In genomic region chr18:72820571-72820970, GRCh38 we compare ENCODE assay signal across 21 cellular contexts. TPM values are rescaled to one million over a fixed set of nuclear protein-coding genes. Genes with fewer than 3 reads are reported as not detected.
A peak's percentile ranks its signal among the peaks of the same experiment; 100 is the strongest.
DNase-seq lines count a peak whose midpoint lies in the region; ATAC-seq and TF ChIP-seq lines count a peak whose summit lies in the region.
"Had no signal": no experiment of that assay in that cellular context is flagged by ENCODE, and none has a peak within 500 bp of the region (broad histone marks: within the 10 kb centered on the region; RNA-seq: fewer than 3 reads in every experiment).

No MANE protein-coding gene starts in this region.

- H3K4me3 Mint-ChIP-seq in MCF 10A (ENCODE audit: unreplicated experiment) (no peak overlapping the region), WTC11 (no peak overlapping the region), nephron progenitor cell (no peak overlapping the region)
- H3K4me3 Mint-ChIP-seq: CD14-positive monocyte; CD4-positive, alpha-beta T cell; CD8-positive, alpha-beta memory T cell had no signal

- H3K36me3 Mint-ChIP-seq in MCF 10A (ENCODE audit: insufficient read depth, unreplicated experiment) (no peaks in the 10 kb centered on the region), WTC11 (no peaks in the 10 kb centered on the region; the same call in 1 of the 2 replicates), nephron progenitor cell (ENCODE audit: low read depth) (no peaks in the 10 kb centered on the region)
- H3K36me3 Mint-ChIP-seq: CD14-positive monocyte; CD8-positive, alpha-beta memory T cell had no signal

- no peak overlapping the region for H3K27ac ChIP-seq in breast epithelium
- H3K27ac ChIP-seq: 22Rv1; BLaER1 treated with 17β-estradiol and CSF1 and Interleukin-3, amounts not matched to agents 10 nM and 100 nM; GM23248 had no signal

- no peaks in the 10 kb centered on the region for H3K9me3 Mint-ChIP-seq in MCF 10A (ENCODE audit: unreplicated experiment)
- no peaks in the 10 kb centered on the region for H3K9me3 Mint-ChIP-seq in WTC11
- H3K9me3 Mint-ChIP-seq in nephron progenitor cell, result no peaks in the 10 kb centered on the region

- H3K4me1 ChIP-seq in breast epithelium, result no peaks in the 10 kb centered on the region
- H3K4me1 ChIP-seq: BE2C; BLaER1 treated with 17β-estradiol and CSF1 and Interleukin-3, amounts not matched to agents 10 nM and 100 nM had no signal

- intact Hi-C loops in MCF 10A (cut with micrococcal nuclease) (no loop called here), breast epithelium (cut with DNase I; ENCODE audit: low total_unique reads) (no loop called here)

- no peak for ATAC-seq in WTC11
- ATAC-seq in HG03135 (IDR thresholded peaks at IDR 0.05; ENCODE audit: unreplicated experiment), result no peak

- POLR2A ChIA-PET in MCF 10A (lab: Yijun Ruan, JAX) (no interaction called here), WTC11 (lab: Charles Lee) (no interaction called here)

- H3K9me3 ChIP-seq in breast epithelium, result peaks cover 0 to 4% of the 10 kb centered on the region in 2 donors
- H3K9me3 ChIP-seq: BE2C; BLaER1 treated with 17β-estradiol and CSF1 and Interleukin-3, amounts not matched to agents 10 nM and 100 nM had no signal

- no peaks in the 10 kb centered on the region for H3K36me3 ChIP-seq in breast epithelium
- H3K36me3 ChIP-seq: BE2C; BLaER1 treated with 17β-estradiol and CSF1 and Interleukin-3, amounts not matched to agents 10 nM and 100 nM had no signal

- no peak for TF ChIP-seq POLR2A in breast epithelium (IDR thresholded peaks at IDR 0.05)

- DNase-seq in MCF 10A (ENCODE audit: unreplicated experiment) (peak; percentile 25), breast epithelium (ENCODE audit: low spot score in 2 of 2) (no peak), WTC11 (ENCODE audit: low spot score) (no peak), epithelial cell of esophagus (ENCODE audit: low read depth) (peak; percentile 72), nephron progenitor cell (no peak), AML-193 (lab: John Stamatoyannopoulos, UW) (no peak), DMS 273 (lab: John Stamatoyannopoulos, UW; ENCODE audit: unreplicated experiment) (no peak)
- DNase-seq: BE2C; CD4-positive, alpha-beta T cell; CD8-positive, alpha-beta memory T cell; DMS53; DMS79 treated with DMSO at 0.1 percent for 48 hours; GF-D8; GM23248; H7; HCEC 1CT had no signal

- TF ChIP-seq CTCF in MCF 10A (IDR thresholded peaks at IDR 0.05; ENCODE audit: unreplicated experiment) (no peak), breast epithelium (IDR thresholded peaks at IDR 0.05) (no peak), WTC11 (IDR thresholded peaks at IDR 0.05) (no peak), epithelial cell of esophagus (IDR thresholded peaks at IDR 0.05; ENCODE audit: insufficient read depth, low read depth, low read length, missing control alignments) (no peak), nephron progenitor cell (IDR thresholded peaks at IDR 0.05) (no peak)

- H3K27ac Mint-ChIP-seq in MCF 10A (ENCODE audit: low read depth, unreplicated experiment) (no peak overlapping the region), WTC11 (peak overlapping the region; percentile 33; the same call in 1 of the 2 replicates), nephron progenitor cell (peak overlapping the region; percentile 32)
- H3K27ac Mint-ChIP-seq: CD14-positive monocyte; CD4-positive, alpha-beta T cell; CD8-positive, alpha-beta memory T cell had no signal

- H3K27me3 Mint-ChIP-seq in MCF 10A (ENCODE audit: insufficient read depth, unreplicated experiment) (no peaks in the 10 kb centered on the region), WTC11 (ENCODE audit: low read depth) (no peaks in the 10 kb centered on the region), nephron progenitor cell (ENCODE audit: low read depth, poor library complexity) (peaks cover 5% of the 10 kb centered on the region)
- H3K27me3 Mint-ChIP-seq: CD4-positive, alpha-beta T cell; CD8-positive, alpha-beta memory T cell had no signal

- H3K27me3 ChIP-seq in breast epithelium, result no peaks in the 10 kb centered on the region
- H3K27me3 ChIP-seq: BE2C; BLaER1 treated with 17β-estradiol and CSF1 and Interleukin-3, amounts not matched to agents 10 nM and 100 nM had no signal

- BruUV-seq in MCF 10A (replicated peaks; lab: Mats Ljungman, UMichigan), result no TSS peak

- CTCF ChIA-PET in MCF 10A (lab: Yijun Ruan, JAX) (interaction anchor here (0.7 to 1.0 kb wide), 4 partner anchors 27 to 1023 kb away, joined by 3 to 4 read pairs (median 3); no protein-coding TSS in a partner anchor), WTC11 (lab: Charles Lee) (no interaction called here)

- H3K4me3 ChIP-seq in breast epithelium, result no peak overlapping the region
- no peak overlapping the region for H3K4me3 ChIP-seq in epithelial cell of esophagus (ENCODE audit: low read length)
- H3K4me3 ChIP-seq: BLaER1 treated with 17β-estradiol and CSF1 and Interleukin-3, amounts not matched to agents 10 nM and 100 nM; GM23248 had no signal

- H3K4me1 Mint-ChIP-seq in MCF 10A (ENCODE audit: insufficient read depth, unreplicated experiment) (peaks cover 7% of the 10 kb centered on the region), WTC11 (peaks cover 19% of the 10 kb centered on the region), nephron progenitor cell (no peaks in the 10 kb centered on the region)
- H3K4me1 Mint-ChIP-seq: CD14-positive monocyte; CD8-positive, alpha-beta memory T cell had no signal

TF ChIP-seq in WTC11, 78 proteins besides CTCF, POLR2A, EP300 and RAD21:
- TF ChIP-seq CREB1 (CRISPR knock-in tag; IDR thresholded peaks at IDR 0.05), result no peak

RNA-seq across cellular contexts. Expression of gene NETO1, which starts 47.2 kb away (rescaled TPM):
- total RNA-seq in MCF 10A (2022) (0.82 TPM in 1 of 2 replicates, not detected in the other), breast epithelium (under 1 TPM in 2 of 3 donors, not detected in 1; 0.32 to 0.33 TPM), WTC11 (2021) (30.0 to 34.7 TPM (median 33.1 TPM) in 3 replicates)
- total RNA-seq: CD4-positive, alpha-beta T cell; CD8-positive, alpha-beta memory T cell; G401; GM23248 had no signal

Comparison
In these comparisons a context has a peak if more than half of its experiments do, and no peak if none do; other contexts are left out.
1. DNase-seq: peak in MCF 10A (single experiment) and epithelial cell of esophagus (single experiment); none in breast epithelium (0 of 2), WTC11 (single experiment), nephron progenitor cell (single experiment), AML-193 (0 of 2) and DMS 273 (single experiment).
2. RNA of gene NETO1, which starts 47.2 kb away (total RNA-seq): 30.0 to 34.7 TPM in WTC11; 0.82 TPM in MCF 10A and 0.32 to 0.33 TPM in breast epithelium; every median in the first group is over 10 times any median in the second.